In the genomic region with DNA sequence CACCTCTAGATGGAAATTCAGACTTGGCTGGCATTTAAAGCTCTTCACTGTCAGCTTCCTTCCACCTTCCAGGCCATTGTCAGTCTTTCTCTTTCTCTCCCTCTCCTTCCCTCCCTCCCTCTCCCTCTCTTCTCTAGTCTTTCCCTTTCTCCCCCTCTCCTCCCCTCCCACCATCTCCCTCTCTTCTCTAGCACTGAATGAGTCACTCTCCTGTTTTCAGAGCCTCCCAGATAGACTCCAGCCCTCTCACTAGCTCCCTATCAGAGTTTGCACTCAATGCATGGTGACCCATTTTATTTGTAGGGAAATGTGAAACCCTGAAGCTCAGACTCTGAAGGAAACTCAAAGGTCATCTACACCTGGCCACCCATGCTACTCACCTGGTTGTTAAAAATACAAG, we compare ENCODE assay signal across 1 cellular context.
TF ChIP-seq lines count a peak whose summit lies in the region.

No MANE protein-coding gene starts in this region.

TF ChIP-seq in H1, 55 proteins besides CTCF, POLR2A, EP300 and RAD21:
- TF ChIP-seq EGR1 (IDR thresholded peaks at IDR 0.05; ENCODE audit: borderline replicate concordance, low read depth, low read length): 0 out of 2 replicates have a peak, but pooled peaks have one; percentile 17
- TF ChIP-seq JUND (IDR thresholded peaks at IDR 0.05; ENCODE audit: low read length): 0 out of 2 replicates have a peak, but pooled peaks have one; percentile 17
- TF ChIP-seq JUN (IDR thresholded peaks at IDR 0.05; ENCODE audit: low read depth, low read length): no peak
- TF ChIP-seq CBX8 (IDR thresholded peaks at IDR 0.05; ENCODE audit: borderline replicate concordance, low read depth, low read length): no peak
TF ChIP-seq in H1: peak in this region for 2.
